In genomic region chr21:46567348-46567747, GRCh38 we compare ENCODE assay signal across 19 cellular contexts. TPM values are rescaled to one million over a fixed set of nuclear protein-coding genes. Genes with fewer than 3 reads are reported as not detected.
"Had no signal": no experiment of that assay in that cellular context is flagged by ENCODE, and none has a peak within 500 bp of the region (broad histone marks: within the 10 kb centered on the region; RNA-seq: fewer than 3 reads in every experiment).

No MANE protein-coding gene starts in this region.

- H3K27me3 ChIP-seq: adrenal gland, cardiac muscle cell, sigmoid colon, spleen had no signal

- ATAC-seq: left ventricle myocardium superior; stimulated activated naive CD8-positive, alpha-beta T cell treated with anti-CD3 and anti-CD28 coated beads, Interleukin-15, amount 100 ng/mL, for 72 hours; WTC11 had no signal

- H3K4me3 Mint-ChIP-seq: nephron progenitor cell; stimulated activated naive CD8-positive, alpha-beta T cell treated with anti-CD3 and anti-CD28 coated beads, Interleukin-15, amount 100 ng/mL, for 72 hours; T-helper 1 cell treated with Interleukin-12 subunit alpha and Interleukin-12 subunit beta and Interleukin-4 antibody, amounts not matched to agents 30 μg/mL and 1 μg/mL, for 36 hours; type B pancreatic cell; WTC11 had no signal

- H3K27ac Mint-ChIP-seq: nephron progenitor cell; T-helper 1 cell treated with Interleukin-12 subunit alpha and Interleukin-12 subunit beta and Interleukin-4 antibody, amounts not matched to agents 30 μg/mL and 1 μg/mL, for 36 hours; type B pancreatic cell; WTC11 had no signal

- H3K27ac ChIP-seq: adrenal gland, cardiac muscle cell, sigmoid colon, spleen had no signal

- H3K4me1 Mint-ChIP-seq: nephron progenitor cell, WTC11 had no signal

- H3K9me3 ChIP-seq: adrenal gland had no signal

- H3K27me3 Mint-ChIP-seq: stimulated activated naive CD8-positive, alpha-beta T cell treated with anti-CD3 and anti-CD28 coated beads, Interleukin-15, amount 100 ng/mL, for 72 hours; type B pancreatic cell had no signal

- H3K9me3 Mint-ChIP-seq: type B pancreatic cell had no signal

- H3K4me3 ChIP-seq: adrenal gland, cardiac muscle cell, sigmoid colon, spleen had no signal

- H3K4me1 ChIP-seq: adrenal gland, sigmoid colon, spleen had no signal

- DNase-seq: activated CD4-positive, alpha-beta T cell treated with anti-CD3 and anti-CD28 coated beads for 4 hours; activated gamma-delta T cell; activated T-cell treated with anti-CD3 and anti-CD28 coated beads for 4 hours; adrenal gland; kidney glomerular epithelial cell; left ventricle myocardium superior; mesenchymal stem cell; nephron progenitor cell; SIG-M5; sigmoid colon; spleen; stimulated activated naive CD8-positive, alpha-beta T cell treated with anti-CD3 and anti-CD28 coated beads, Interleukin-15, amount 100 ng/mL, for 72 hours had no signal

RNA-seq across cellular contexts. Expression of gene S100B, which starts 37.5 kb away (rescaled TPM):
- total RNA-seq: dermis microvascular lymphatic vessel endothelial cell, epithelial cell of proximal tubule, osteocyte had no signal
